In genomic region chr3:196166741-196167140, GRCh38 we compare ENCODE assay signal across 11 cellular contexts. TPM values are rescaled to one million over a fixed set of nuclear protein-coding genes. Genes with fewer than 3 reads are reported as not detected.
"Had no signal": no experiment of that assay in that cellular context is flagged by ENCODE, and none has a peak within 500 bp of the region (broad histone marks: within the 10 kb centered on the region; RNA-seq: fewer than 3 reads in every experiment).

No MANE protein-coding gene starts in this region.

- ATAC-seq: naive thymus-derived CD4-positive, alpha-beta T cell; right cardiac atrium had no signal

- DNase-seq: amygdala; cortex of kidney; effector CD8-positive, alpha-beta T cell; foreskin melanocyte; head of caudate nucleus; naive thymus-derived CD4-positive, alpha-beta T cell; right cardiac atrium; SIG-M5 had no signal

- H3K4me3 ChIP-seq: smooth muscle cell had no signal

RNA-seq across cellular contexts. Expression of gene ZDHHC19, which starts 44.5 kb away (rescaled TPM):
- total RNA-seq: lung microvascular endothelial cell, right cardiac atrium, smooth muscle cell had no signal
- polyA plus RNA-seq: naive thymus-derived CD4-positive, alpha-beta T cell; smooth muscle cell had no signal

RNA-seq across cellular contexts. Expression of gene SLC51A, which starts 49.6 kb away (rescaled TPM):
- total RNA-seq: lung microvascular endothelial cell; naive thymus-derived CD4-positive, alpha-beta T cell; posterior vena cava; smooth muscle cell had no signal
